ENCODE assay signal across 1 cellular context in the genomic region with DNA sequence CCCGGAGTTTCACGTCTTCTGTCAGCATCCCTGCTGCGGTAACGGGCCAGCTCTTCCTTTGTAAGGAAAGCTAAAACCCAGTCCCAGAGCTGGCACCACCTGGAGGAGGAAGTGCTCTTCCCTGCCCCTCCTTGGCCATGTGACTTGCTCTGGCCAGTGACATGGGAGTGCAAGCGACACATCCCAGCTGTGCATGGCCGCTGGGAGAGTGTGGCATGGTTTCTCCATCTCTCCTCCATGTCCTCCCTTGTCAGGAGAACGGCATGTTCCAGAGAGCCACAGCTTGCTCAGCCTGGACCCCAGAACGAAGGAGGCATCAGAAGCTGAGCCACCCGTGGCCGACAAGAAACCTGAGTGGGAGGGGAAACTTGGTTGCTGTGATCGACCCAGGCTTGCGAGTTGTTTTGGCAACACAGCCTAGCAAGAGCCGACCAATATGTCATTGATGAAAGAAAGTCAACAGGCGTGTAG.
TF ChIP-seq lines count a peak whose summit lies in the region.

No MANE protein-coding gene starts in this region.

TF ChIP-seq in HepG2, 621 proteins besides CTCF, POLR2A, EP300 and RAD21 (continued from another document and continues in another):
- TF ChIP-seq, protein P1, sequence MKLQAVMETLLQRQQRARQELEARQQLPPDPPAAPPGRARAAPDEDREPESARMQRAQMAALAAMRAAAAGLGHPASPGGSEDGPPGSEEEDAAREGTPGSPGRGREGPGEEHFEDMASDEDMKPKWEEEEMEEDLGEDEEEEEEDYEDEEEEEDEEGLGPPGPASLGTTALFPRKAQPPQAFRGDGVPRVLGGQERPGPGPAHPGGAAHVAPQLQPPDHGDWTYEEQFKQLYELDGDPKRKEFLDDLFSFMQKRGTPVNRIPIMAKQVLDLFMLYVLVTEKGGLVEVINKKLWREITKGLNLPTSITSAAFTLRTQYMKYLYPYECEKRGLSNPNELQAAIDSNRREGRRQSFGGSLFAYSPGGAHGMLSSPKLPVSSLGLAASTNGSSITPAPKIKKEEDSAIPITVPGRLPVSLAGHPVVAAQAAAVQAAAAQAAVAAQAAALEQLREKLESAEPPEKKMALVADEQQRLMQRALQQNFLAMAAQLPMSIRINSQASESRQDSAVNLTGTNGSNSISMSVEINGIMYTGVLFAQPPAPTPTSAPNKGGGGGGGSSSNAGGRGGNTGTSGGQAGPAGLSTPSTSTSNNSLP (IDR thresholded peaks at IDR 0.05; ENCODE audit: low read depth, low read length): no peak
- TF ChIP-seq ZZZ3 (CRISPR knock-in tag; IDR thresholded peaks at IDR 0.05; ENCODE audit: borderline replicate concordance) (no peak), ZFP36 (IDR thresholded peaks at IDR 0.05; ENCODE audit: borderline replicate concordance, low read depth, low read length, partially characterized antibody) (no peak), ELF1 (CRISPR knock-in tag; IDR thresholded peaks at IDR 0.05) (0 out of 2 replicates have a peak, but pooled peaks have one; percentile 26), TEAD3 (CRISPR knock-in tag; optimal IDR thresholded peaks at IDR 0.05; ENCODE audit: borderline replicate concordance) (no peak), NR2F1 (CRISPR knock-in tag; IDR thresholded peaks at IDR 0.05) (no peak), ZNF878 (CRISPR knock-in tag; IDR thresholded peaks at IDR 0.05) (no peak), ZNF558 (CRISPR knock-in tag; IDR thresholded peaks at IDR 0.05; ENCODE audit: borderline replicate concordance) (no peak), JUNB (CRISPR knock-in tag; IDR thresholded peaks at IDR 0.05; ENCODE audit: borderline replicate concordance) (no peak), TOPORS (CRISPR knock-in tag; IDR thresholded peaks at IDR 0.05) (no peak), ZNF24 (IDR thresholded peaks at IDR 0.05) (no peak), SMAD3 (CRISPR knock-in tag; IDR thresholded peaks at IDR 0.05) (no peak), THYN1 (CRISPR knock-in tag; IDR thresholded peaks at IDR 0.05; ENCODE audit: borderline replicate concordance, low read depth) (no peak), ZNF496 (CRISPR knock-in tag; IDR thresholded peaks at IDR 0.05; ENCODE audit: insufficient replicate concordance) (no peak), GLI4 (CRISPR knock-in tag; IDR thresholded peaks at IDR 0.05; ENCODE audit: borderline replicate concordance) (no peak), NFYC (CRISPR knock-in tag; IDR thresholded peaks at IDR 0.05) (peak; percentile 69), FOXK2 (IDR thresholded peaks at IDR 0.05) (no peak), ZNF607 (CRISPR knock-in tag; IDR thresholded peaks at IDR 0.05; ENCODE audit: borderline replicate concordance) (no peak), AKAP8 (CRISPR knock-in tag; IDR thresholded peaks at IDR 0.05) (no peak), KMT2B (CRISPR knock-in tag; IDR thresholded peaks at IDR 0.05) (no peak), PRMT3 (CRISPR knock-in tag; IDR thresholded peaks at IDR 0.05; ENCODE audit: borderline replicate concordance, low read depth) (no peak), LCORL (IDR thresholded peaks at IDR 0.05) (no peak), LCORL (CRISPR knock-in tag; IDR thresholded peaks at IDR 0.05) (no peak), CHD2 (IDR thresholded peaks at IDR 0.05; ENCODE audit: low read depth, low read length) (no peak), ZNF230 (CRISPR knock-in tag; IDR thresholded peaks at IDR 0.05) (no peak; the same call in 1 of the 2 replicates), GTF3A (CRISPR knock-in tag; conservative IDR thresholded peaks at IDR 0.05) (no peak), HCFC1 (IDR thresholded peaks at IDR 0.05; ENCODE audit: low read depth, low read length) (no peak), PAWR (CRISPR knock-in tag; IDR thresholded peaks at IDR 0.05; ENCODE audit: borderline replicate concordance) (no peak), ZNF891 (CRISPR knock-in tag; IDR thresholded peaks at IDR 0.05) (no peak), TBX2 (CRISPR knock-in tag; IDR thresholded peaks at IDR 0.05; ENCODE audit: borderline replicate concordance) (no peak), FOXM1 (CRISPR knock-in tag; IDR thresholded peaks at IDR 0.05) (no peak), ZNF747 (CRISPR knock-in tag; IDR thresholded peaks at IDR 0.05; ENCODE audit: borderline replicate concordance) (no peak), DNMT3B (CRISPR knock-in tag; conservative IDR thresholded peaks at IDR 0.05) (no peak), SMYD3 (CRISPR knock-in tag; IDR thresholded peaks at IDR 0.05) (no peak), ISL2 (CRISPR knock-in tag; IDR thresholded peaks at IDR 0.05) (no peak), ZNF160 (CRISPR knock-in tag; IDR thresholded peaks at IDR 0.05) (no peak)
- TF ChIP-seq, protein P2, sequence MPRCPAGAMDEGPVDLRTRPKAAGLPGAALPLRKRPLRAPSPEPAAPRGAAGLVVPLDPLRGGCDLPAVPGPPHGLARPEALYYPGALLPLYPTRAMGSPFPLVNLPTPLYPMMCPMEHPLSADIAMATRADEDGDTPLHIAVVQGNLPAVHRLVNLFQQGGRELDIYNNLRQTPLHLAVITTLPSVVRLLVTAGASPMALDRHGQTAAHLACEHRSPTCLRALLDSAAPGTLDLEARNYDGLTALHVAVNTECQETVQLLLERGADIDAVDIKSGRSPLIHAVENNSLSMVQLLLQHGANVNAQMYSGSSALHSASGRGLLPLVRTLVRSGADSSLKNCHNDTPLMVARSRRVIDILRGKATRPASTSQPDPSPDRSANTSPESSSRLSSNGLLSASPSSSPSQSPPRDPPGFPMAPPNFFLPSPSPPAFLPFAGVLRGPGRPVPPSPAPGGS (CRISPR knock-in tag; IDR thresholded peaks at IDR 0.05): no peak
- TF ChIP-seq, protein P3, sequence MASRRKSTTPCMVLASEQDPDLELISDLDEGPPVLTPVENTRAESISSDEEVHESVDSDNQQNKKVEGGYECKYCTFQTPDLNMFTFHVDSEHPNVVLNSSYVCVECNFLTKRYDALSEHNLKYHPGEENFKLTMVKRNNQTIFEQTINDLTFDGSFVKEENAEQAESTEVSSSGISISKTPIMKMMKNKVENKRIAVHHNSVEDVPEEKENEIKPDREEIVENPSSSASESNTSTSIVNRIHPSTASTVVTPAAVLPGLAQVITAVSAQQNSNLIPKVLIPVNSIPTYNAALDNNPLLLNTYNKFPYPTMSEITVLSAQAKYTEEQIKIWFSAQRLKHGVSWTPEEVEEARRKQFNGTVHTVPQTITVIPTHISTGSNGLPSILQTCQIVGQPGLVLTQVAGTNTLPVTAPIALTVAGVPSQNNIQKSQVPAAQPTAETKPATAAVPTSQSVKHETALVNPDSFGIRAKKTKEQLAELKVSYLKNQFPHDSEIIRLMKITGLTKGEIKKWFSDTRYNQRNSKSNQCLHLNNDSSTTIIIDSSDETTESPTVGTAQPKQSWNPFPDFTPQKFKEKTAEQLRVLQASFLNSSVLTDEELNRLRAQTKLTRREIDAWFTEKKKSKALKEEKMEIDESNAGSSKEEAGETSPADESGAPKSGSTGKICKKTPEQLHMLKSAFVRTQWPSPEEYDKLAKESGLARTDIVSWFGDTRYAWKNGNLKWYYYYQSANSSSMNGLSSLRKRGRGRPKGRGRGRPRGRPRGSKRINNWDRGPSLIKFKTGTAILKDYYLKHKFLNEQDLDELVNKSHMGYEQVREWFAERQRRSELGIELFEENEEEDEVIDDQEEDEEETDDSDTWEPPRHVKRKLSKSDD (CRISPR knock-in tag; IDR thresholded peaks at IDR 0.05; ENCODE audit: low read depth): no peak
- TF ChIP-seq, protein P4, sequence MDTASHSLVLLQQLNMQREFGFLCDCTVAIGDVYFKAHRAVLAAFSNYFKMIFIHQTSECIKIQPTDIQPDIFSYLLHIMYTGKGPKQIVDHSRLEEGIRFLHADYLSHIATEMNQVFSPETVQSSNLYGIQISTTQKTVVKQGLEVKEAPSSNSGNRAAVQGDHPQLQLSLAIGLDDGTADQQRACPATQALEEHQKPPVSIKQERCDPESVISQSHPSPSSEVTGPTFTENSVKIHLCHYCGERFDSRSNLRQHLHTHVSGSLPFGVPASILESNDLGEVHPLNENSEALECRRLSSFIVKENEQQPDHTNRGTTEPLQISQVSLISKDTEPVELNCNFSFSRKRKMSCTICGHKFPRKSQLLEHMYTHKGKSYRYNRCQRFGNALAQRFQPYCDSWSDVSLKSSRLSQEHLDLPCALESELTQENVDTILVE (CRISPR knock-in tag; IDR thresholded peaks at IDR 0.05): no peak
- TF ChIP-seq, protein P5, sequence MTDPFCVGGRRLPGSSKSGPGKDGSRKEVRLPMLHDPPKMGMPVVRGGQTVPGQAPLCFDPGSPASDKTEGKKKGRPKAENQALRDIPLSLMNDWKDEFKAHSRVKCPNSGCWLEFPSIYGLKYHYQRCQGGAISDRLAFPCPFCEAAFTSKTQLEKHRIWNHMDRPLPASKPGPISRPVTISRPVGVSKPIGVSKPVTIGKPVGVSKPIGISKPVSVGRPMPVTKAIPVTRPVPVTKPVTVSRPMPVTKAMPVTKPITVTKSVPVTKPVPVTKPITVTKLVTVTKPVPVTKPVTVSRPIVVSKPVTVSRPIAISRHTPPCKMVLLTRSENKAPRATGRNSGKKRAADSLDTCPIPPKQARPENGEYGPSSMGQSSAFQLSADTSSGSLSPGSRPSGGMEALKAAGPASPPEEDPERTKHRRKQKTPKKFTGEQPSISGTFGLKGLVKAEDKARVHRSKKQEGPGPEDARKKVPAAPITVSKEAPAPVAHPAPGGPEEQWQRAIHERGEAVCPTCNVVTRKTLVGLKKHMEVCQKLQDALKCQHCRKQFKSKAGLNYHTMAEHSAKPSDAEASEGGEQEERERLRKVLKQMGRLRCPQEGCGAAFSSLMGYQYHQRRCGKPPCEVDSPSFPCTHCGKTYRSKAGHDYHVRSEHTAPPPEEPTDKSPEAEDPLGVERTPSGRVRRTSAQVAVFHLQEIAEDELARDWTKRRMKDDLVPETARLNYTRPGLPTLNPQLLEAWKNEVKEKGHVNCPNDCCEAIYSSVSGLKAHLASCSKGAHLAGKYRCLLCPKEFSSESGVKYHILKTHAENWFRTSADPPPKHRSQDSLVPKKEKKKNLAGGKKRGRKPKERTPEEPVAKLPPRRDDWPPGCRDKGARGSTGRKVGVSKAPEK (CRISPR knock-in tag; IDR thresholded peaks at IDR 0.05; ENCODE audit: borderline replicate concordance): no peak
- TF ChIP-seq, protein P6, sequence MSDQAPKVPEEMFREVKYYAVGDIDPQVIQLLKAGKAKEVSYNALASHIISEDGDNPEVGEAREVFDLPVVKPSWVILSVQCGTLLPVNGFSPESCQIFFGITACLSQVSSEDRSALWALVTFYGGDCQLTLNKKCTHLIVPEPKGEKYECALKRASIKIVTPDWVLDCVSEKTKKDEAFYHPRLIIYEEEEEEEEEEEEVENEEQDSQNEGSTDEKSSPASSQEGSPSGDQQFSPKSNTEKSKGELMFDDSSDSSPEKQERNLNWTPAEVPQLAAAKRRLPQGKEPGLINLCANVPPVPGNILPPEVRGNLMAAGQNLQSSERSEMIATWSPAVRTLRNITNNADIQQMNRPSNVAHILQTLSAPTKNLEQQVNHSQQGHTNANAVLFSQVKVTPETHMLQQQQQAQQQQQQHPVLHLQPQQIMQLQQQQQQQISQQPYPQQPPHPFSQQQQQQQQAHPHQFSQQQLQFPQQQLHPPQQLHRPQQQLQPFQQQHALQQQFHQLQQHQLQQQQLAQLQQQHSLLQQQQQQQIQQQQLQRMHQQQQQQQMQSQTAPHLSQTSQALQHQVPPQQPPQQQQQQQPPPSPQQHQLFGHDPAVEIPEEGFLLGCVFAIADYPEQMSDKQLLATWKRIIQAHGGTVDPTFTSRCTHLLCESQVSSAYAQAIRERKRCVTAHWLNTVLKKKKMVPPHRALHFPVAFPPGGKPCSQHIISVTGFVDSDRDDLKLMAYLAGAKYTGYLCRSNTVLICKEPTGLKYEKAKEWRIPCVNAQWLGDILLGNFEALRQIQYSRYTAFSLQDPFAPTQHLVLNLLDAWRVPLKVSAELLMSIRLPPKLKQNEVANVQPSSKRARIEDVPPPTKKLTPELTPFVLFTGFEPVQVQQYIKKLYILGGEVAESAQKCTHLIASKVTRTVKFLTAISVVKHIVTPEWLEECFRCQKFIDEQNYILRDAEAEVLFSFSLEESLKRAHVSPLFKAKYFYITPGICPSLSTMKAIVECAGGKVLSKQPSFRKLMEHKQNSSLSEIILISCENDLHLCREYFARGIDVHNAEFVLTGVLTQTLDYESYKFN (CRISPR knock-in tag; conservative IDR thresholded peaks at IDR 0.05): no peak
- TF ChIP-seq, protein P7, sequence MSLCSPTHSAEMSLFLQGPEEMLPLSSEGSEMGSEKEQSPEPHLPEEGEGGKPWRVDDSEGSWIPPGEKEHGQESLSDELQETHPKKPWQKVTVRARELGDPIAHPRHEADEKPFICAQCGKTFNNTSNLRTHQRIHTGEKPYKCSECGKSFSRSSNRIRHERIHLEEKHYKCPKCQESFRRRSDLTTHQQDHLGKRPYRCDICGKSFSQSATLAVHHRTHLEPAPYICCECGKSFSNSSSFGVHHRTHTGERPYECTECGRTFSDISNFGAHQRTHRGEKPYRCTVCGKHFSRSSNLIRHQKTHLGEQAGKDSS (CRISPR knock-in tag; IDR thresholded peaks at IDR 0.05; ENCODE audit: borderline replicate concordance, low read depth): no peak
- TF ChIP-seq, protein P8, sequence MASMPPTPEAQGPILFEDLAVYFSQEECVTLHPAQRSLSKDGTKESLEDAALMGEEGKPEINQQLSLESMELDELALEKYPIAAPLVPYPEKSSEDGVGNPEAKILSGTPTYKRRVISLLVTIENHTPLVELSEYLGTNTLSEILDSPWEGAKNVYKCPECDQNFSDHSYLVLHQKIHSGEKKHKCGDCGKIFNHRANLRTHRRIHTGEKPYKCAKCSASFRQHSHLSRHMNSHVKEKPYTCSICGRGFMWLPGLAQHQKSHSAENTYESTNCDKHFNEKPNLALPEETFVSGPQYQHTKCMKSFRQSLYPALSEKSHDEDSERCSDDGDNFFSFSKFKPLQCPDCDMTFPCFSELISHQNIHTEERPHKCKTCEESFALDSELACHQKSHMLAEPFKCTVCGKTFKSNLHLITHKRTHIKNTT (CRISPR knock-in tag; IDR thresholded peaks at IDR 0.05): no peak
- TF ChIP-seq, protein P9, sequence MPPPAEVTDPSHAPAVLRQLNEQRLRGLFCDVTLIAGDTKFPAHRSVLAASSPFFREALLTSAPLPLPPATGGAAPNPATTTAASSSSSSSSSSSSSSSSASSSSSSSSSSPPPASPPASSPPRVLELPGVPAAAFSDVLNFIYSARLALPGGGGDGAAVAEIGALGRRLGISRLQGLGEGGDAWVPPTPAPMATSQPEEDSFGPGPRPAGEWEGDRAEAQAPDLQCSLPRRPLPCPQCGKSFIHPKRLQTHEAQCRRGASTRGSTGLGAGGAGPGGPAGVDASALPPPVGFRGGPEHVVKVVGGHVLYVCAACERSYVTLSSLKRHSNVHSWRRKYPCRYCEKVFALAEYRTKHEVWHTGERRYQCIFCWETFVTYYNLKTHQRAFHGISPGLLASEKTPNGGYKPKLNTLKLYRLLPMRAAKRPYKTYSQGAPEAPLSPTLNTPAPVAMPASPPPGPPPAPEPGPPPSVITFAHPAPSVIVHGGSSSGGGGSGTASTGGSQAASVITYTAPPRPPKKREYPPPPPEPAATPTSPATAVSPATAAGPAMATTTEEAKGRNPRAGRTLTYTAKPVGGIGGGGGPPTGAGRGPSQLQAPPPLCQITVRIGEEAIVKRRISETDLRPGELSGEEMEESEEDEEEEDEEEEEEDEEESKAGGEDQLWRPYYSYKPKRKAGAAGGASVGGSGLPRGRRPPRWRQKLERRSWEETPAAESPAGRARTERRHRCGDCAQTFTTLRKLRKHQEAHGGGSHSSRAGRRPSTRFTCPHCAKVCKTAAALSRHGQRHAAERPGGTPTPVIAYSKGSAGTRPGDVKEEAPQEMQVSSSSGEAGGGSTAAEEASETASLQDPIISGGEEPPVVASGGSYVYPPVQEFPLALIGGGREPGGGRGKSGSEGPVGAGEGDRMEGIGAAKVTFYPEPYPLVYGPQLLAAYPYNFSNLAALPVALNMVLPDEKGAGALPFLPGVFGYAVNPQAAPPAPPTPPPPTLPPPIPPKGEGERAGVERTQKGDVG (CRISPR knock-in tag; IDR thresholded peaks at IDR 0.05; ENCODE audit: borderline replicate concordance): 0 out of 2 replicates have a peak, but pooled peaks have one; percentile 35
